12 cellular contexts compared by ENCODE assay signal in genomic region chr3:46297658-46298423, GRCh38. TPM values are rescaled to one million over a fixed set of nuclear protein-coding genes. Genes with fewer than 3 reads are reported as not detected.
DNase-seq lines count a peak whose midpoint lies in the region; ATAC-seq and TF ChIP-seq lines count a peak whose summit lies in the region.
"Had no signal": no experiment of that assay in that cellular context is flagged by ENCODE, and none has a peak within 500 bp of the region (broad histone marks: within the 10 kb centered on the region; RNA-seq: fewer than 3 reads in every experiment).

No MANE protein-coding gene starts in this region.

- H3K9me3 Mint-ChIP-seq in MCF 10A (ENCODE audit: unreplicated experiment) = no peaks in the 10 kb centered on the region
- H3K9me3 Mint-ChIP-seq in central memory CD8-positive, alpha-beta T cell = no peaks in the 10 kb centered on the region

- no peaks in the 10 kb centered on the region for H3K9me3 ChIP-seq in breast epithelium
- H3K9me3 ChIP-seq in spleen = no peaks in the 10 kb centered on the region
- H3K9me3 ChIP-seq: prostate gland had no signal

- H3K36me3 Mint-ChIP-seq in MCF 10A (ENCODE audit: insufficient read depth, unreplicated experiment) = no peaks in the 10 kb centered on the region
- peaks cover 6% of the 10 kb centered on the region for H3K36me3 Mint-ChIP-seq in central memory CD8-positive, alpha-beta T cell (ENCODE audit: insufficient read depth)
- H3K36me3 Mint-ChIP-seq: activated naive CD4-positive, alpha-beta T cell treated with anti-CD3 and anti-CD28 coated beads, Interleukin-2, amount 50 U/mL, for 72 hours had no signal

- H3K4me3 Mint-ChIP-seq in MCF 10A (ENCODE audit: unreplicated experiment) = no peak overlapping the region
- peak overlapping the region; percentile 18 for H3K4me3 Mint-ChIP-seq in central memory CD8-positive, alpha-beta T cell

- TF ChIP-seq POLR2A in breast epithelium (IDR thresholded peaks at IDR 0.05) (no peak), spleen (IDR thresholded peaks at IDR 0.05) (no peak)

- no TSS peak for BruUV-seq in MCF 10A (replicated peaks; lab: Mats Ljungman, UMichigan)

- TF ChIP-seq CTCF in MCF 10A (IDR thresholded peaks at IDR 0.05; ENCODE audit: unreplicated experiment) (no peak), breast epithelium (IDR thresholded peaks at IDR 0.05) (no peak), spleen (IDR thresholded peaks at IDR 0.05 in 8 of 11, conservative IDR thresholded peaks at IDR 0.05 in 3 of 11) (no peak)

- intact Hi-C loops in MCF 10A (cut with micrococcal nuclease) = no loop called here
- intact Hi-C loops in breast epithelium (cut with DNase I; ENCODE audit: low total_unique reads) = no loop called here
- intact Hi-C loops in spleen (cut with DNase I; ENCODE audit: low total_unique reads) = no loop called here

- H3K4me1 ChIP-seq in breast epithelium = no peaks in the 10 kb centered on the region
- H3K4me1 ChIP-seq in spleen = peaks cover 15 to 75% (median 58%) of the 10 kb centered on the region in 6 donors
- H3K4me1 ChIP-seq: prostate gland had no signal

- WGBS in spleen, 5 donors = 47 to 59% (median 55%) methylated on average over 9 of the region's 9 CpGs

- no peaks in the 10 kb centered on the region for H3K27me3 Mint-ChIP-seq in MCF 10A (ENCODE audit: insufficient read depth, unreplicated experiment)
- no peaks in the 10 kb centered on the region for H3K27me3 Mint-ChIP-seq in central memory CD8-positive, alpha-beta T cell

- CTCF ChIA-PET in MCF 10A (lab: Yijun Ruan, JAX) = interaction anchor here (0.7 kb wide), 1 partner anchor 74 kb away, joined by 3 read pairs; no protein-coding TSS in a partner anchor

- H3K27ac Mint-ChIP-seq in MCF 10A (ENCODE audit: low read depth, unreplicated experiment) = no peak overlapping the region
- peak overlapping the region; percentile 11 for H3K27ac Mint-ChIP-seq in central memory CD8-positive, alpha-beta T cell (ENCODE audit: low read depth)

- H3K4me3 ChIP-seq in breast epithelium (no peak overlapping the region), spleen (no peak overlapping the region)
- H3K4me3 ChIP-seq: prostate gland had no signal

- H3K36me3 ChIP-seq in breast epithelium (no peaks in the 10 kb centered on the region), spleen (no peaks in the 10 kb centered on the region)
- H3K36me3 ChIP-seq: prostate gland had no signal

- DNase-seq in MCF 10A (ENCODE audit: unreplicated experiment) (peak; percentile 66), breast epithelium (ENCODE audit: low spot score in 2 of 2) (no peak), NOMO-1 treated with DMSO at 0.1 percent for 48 hours (lab: John Stamatoyannopoulos, UW; ENCODE audit: unreplicated experiment) (peak; percentile 76), spleen (no peak), activated gamma-delta T cell treated with Interleukin-2 at 50 U/mL for 16 hours (no peak), NCI-H2107 treated with DMSO at 0.1 percent for 48 hours (lab: John Stamatoyannopoulos, UW; ENCODE audit: unreplicated experiment) (no peak), NCI-H1930 (lab: John Stamatoyannopoulos, UW) (no peak)
- no peak for DNase-seq in central memory CD8-positive, alpha-beta T cell (ENCODE audit: low spot score in 2 of 2)
- DNase-seq: NCI-H2081 had no signal

- peaks cover 18% of the 10 kb centered on the region for H3K4me1 Mint-ChIP-seq in MCF 10A (ENCODE audit: insufficient read depth, unreplicated experiment)
- peaks cover 92% of the 10 kb centered on the region for H3K4me1 Mint-ChIP-seq in central memory CD8-positive, alpha-beta T cell

- H3K27me3 ChIP-seq in breast epithelium (no peaks in the 10 kb centered on the region), spleen (replicated peaks in 1 of 7) (no peaks in the 10 kb centered on the region)

- POLR2A ChIA-PET in MCF 10A (lab: Yijun Ruan, JAX) = interaction anchor here (0.6 to 1.8 kb wide), 4 partner anchors 8 to 1528 kb away, joined by 3 to 7 read pairs (median 4); no protein-coding TSS in a partner anchor

- no peak for ATAC-seq in central memory CD8-positive, alpha-beta T cell (replicated peaks; ENCODE audit: extremely low read depth, poor library complexity, severe bottlenecking)

- no peak overlapping the region for H3K27ac ChIP-seq in breast epithelium
- peak overlapping the region in 5 of 8 donors; percentile 51 to 81 (median 73) for H3K27ac ChIP-seq in spleen
- H3K27ac ChIP-seq: prostate gland had no signal

RNA-seq across cellular contexts. Expression of gene CCR3, which starts 55.6 kb away (rescaled TPM):
- total RNA-seq in MCF 10A (2022) (not detected in 2 replicates), breast epithelium (not detected), spleen (1 to 10 TPM in 3 of 7 donors, under 1 TPM in 4; 0.52 to 1.7 (median 0.60) TPM)
- polyA plus RNA-seq in spleen = under 1 TPM; 0.10 to 0.28 (median 0.17) TPM
- total RNA-seq: activated naive CD4-positive, alpha-beta T cell treated with anti-CD3 and anti-CD28 coated beads, Interleukin-2, amount 50 U/mL, for 72 hours; prostate gland had no signal
- polyA plus RNA-seq: BJ had no signal

RNA-seq across cellular contexts. Expression of gene CCR2, which starts 56.1 kb away (rescaled TPM):
- total RNA-seq in MCF 10A (2022) (not detected in 2 replicates), breast epithelium (1 to 10 TPM; 1.3 to 2.2 (median 2.0) TPM), spleen (10 to 100 TPM; 14.3 to 54.4 (median 26.7) TPM)
- polyA plus RNA-seq in spleen = 1 to 10 TPM; 2.0 to 5.8 (median 5.0) TPM
- polyA plus RNA-seq: BJ had no signal

Comparison
In these comparisons a context has a peak if more than half of its experiments do, and no peak if none do; other contexts are left out.
1. DNase-seq: peak in MCF 10A (single experiment) and NOMO-1 treated with DMSO at 0.1 percent for 48 hours (single experiment); none in breast epithelium (0 of 2), central memory CD8-positive, alpha-beta T cell (0 of 2), spleen (single experiment), activated gamma-delta T cell treated with Interleukin-2 at 50 U/mL for 16 hours (single experiment), NCI-H2107 treated with DMSO at 0.1 percent for 48 hours (single experiment) and NCI-H1930 (0 of 2).
2. H3K27ac ChIP-seq: peak in spleen (5 of 8); none in breast epithelium (0 of 2).
3. RNA of gene CCR2, which starts 56.1 kb away (total RNA-seq): 14.3 to 54.4 TPM in spleen; 1.3 to 2.2 TPM in breast epithelium and not detected in MCF 10A; every median in the first group is over 4 times any median in the second.